In genomic region chr16:83147244-83147643, GRCh38 we compare ENCODE assay signal across 26 cellular contexts.
"Had no signal": no experiment of that assay in that cellular context is flagged by ENCODE, and none has a peak within 500 bp of the region (broad histone marks: within the 10 kb centered on the region; RNA-seq: fewer than 3 reads in every experiment).

No MANE protein-coding gene starts in this region.

- H3K36me3 ChIP-seq: colonic mucosa, gastrocnemius medialis, neural progenitor cell, SJSA1, spleen, upper lobe of left lung had no signal

- H3K4me3 Mint-ChIP-seq: activated B cell treated with CpG ODN at 0.5 μM for 24 hours; activated CD4-positive, alpha-beta memory T cell treated with anti-CD3 and anti-CD28 coated beads for 36 hours; activated T-cell treated with anti-CD3 and anti-CD28 coated beads, Interleukin-2, amount 50 U/mL, for 24 hours; brain; central memory CD8-positive, alpha-beta T cell; endodermal cell; naive B cell; neural progenitor cell; stimulated activated memory B cell treated with anti-CD40 and anti-IgM and Interleukin-4, amounts not matched to agents 10 μg/mL and 1 μg/mL and 100 μg/mL, for 72 hours had no signal

- H3K9me3 Mint-ChIP-seq: activated B cell treated with CpG ODN at 0.5 μM for 24 hours; activated CD4-positive, alpha-beta memory T cell treated with anti-CD3 and anti-CD28 coated beads for 36 hours; central memory CD8-positive, alpha-beta T cell; endodermal cell; neural progenitor cell had no signal

- H3K27ac ChIP-seq: colonic mucosa, gastrocnemius medialis, neural progenitor cell, psoas muscle, SJSA1, spleen, testis, upper lobe of left lung had no signal

- H3K4me1 ChIP-seq: colonic mucosa, gastrocnemius medialis, neural progenitor cell, psoas muscle, spleen, testis, upper lobe of left lung had no signal

- H3K4me2 ChIP-seq: neural progenitor cell had no signal

- H3K27me3 ChIP-seq: colonic mucosa, gastrocnemius medialis, neural progenitor cell, SJSA1, testis, upper lobe of left lung had no signal

- H3K9ac ChIP-seq: neural progenitor cell had no signal

- DNase-seq: activated B cell treated with CpG ODN at 0.5 μM for 24 hours; activated CD4-positive, alpha-beta memory T cell treated with anti-CD3 and anti-CD28 coated beads for 36 hours; activated CD4-positive, alpha-beta T cell treated with anti-CD3 and anti-CD28 coated beads for 4 hours; activated naive CD4-positive, alpha-beta T cell treated with Interleukin-2 at 50 U/mL for 16 hours; activated T-cell treated with anti-CD3 and anti-CD28 coated beads, Interleukin-2, amount 50 U/mL, for 24 hours; colonic mucosa; endodermal cell; erythroblast; gastrocnemius medialis; mammary epithelial cell; mucosa of descending colon; naive B cell; psoas muscle; spleen; stimulated activated CD4-positive, alpha-beta T cell treated with anti-CD3 and anti-CD28 coated beads, Interleukin-4, amount 100 ng/mL, for 4 hours; SW 1271; T-helper 2 cell; testis; upper lobe of left lung had no signal

- ATAC-seq: gastrocnemius medialis; mucosa of descending colon; psoas muscle; sciatic nerve; stimulated activated memory B cell treated with anti-CD40 and anti-IgM and Interleukin-4, amounts not matched to agents 10 μg/mL and 1 μg/mL and 100 μg/mL, for 72 hours had no signal

- H3K27me3 Mint-ChIP-seq: activated CD4-positive, alpha-beta memory T cell treated with anti-CD3 and anti-CD28 coated beads for 36 hours; brain had no signal

- H3K4me3 ChIP-seq: colonic mucosa, gastrocnemius medialis, mucosa of descending colon, neural progenitor cell, psoas muscle, SJSA1, spleen, testis, upper lobe of left lung had no signal

- H3K36me3 Mint-ChIP-seq: activated CD4-positive, alpha-beta memory T cell treated with anti-CD3 and anti-CD28 coated beads for 36 hours; brain; naive B cell; neural progenitor cell; stimulated activated memory B cell treated with anti-CD40 and anti-IgM and Interleukin-4, amounts not matched to agents 10 μg/mL and 1 μg/mL and 100 μg/mL, for 72 hours had no signal

- H3K27ac Mint-ChIP-seq: activated B cell treated with CpG ODN at 0.5 μM for 24 hours; activated CD4-positive, alpha-beta memory T cell treated with anti-CD3 and anti-CD28 coated beads for 36 hours; activated T-cell treated with anti-CD3 and anti-CD28 coated beads, Interleukin-2, amount 50 U/mL, for 24 hours; activated T-helper 2 cell treated with anti-CD3 and anti-CD28 coated beads, Interferon-gamma antibody, Interleukin-2, Interleukin-4, amounts not matched to agents 10 μg/mL and 5 μg/mL and 100 μg/mL, durations not matched to agents 14 hours and 24 hours and 36 hours; brain; endodermal cell; naive B cell; neural progenitor cell; stimulated activated memory B cell treated with anti-CD40 and anti-IgM and Interleukin-4, amounts not matched to agents 10 μg/mL and 1 μg/mL and 100 μg/mL, for 72 hours had no signal

- H3K4me1 Mint-ChIP-seq: activated B cell treated with CpG ODN at 0.5 μM for 24 hours; central memory CD8-positive, alpha-beta T cell; naive B cell; stimulated activated memory B cell treated with anti-CD40 and anti-IgM and Interleukin-4, amounts not matched to agents 10 μg/mL and 1 μg/mL and 100 μg/mL, for 72 hours had no signal

- H3K9me3 ChIP-seq: colonic mucosa, gastrocnemius medialis, mucosa of descending colon, psoas muscle, SJSA1, testis, upper lobe of left lung had no signal
